In genomic region chr6:163956571-163957407, GRCh38 we compare ENCODE assay signal across 1 cellular context.
TF ChIP-seq lines count a peak whose summit lies in the region.

No MANE protein-coding gene starts in this region.

TF ChIP-seq in HepG2, 621 proteins besides CTCF, POLR2A, EP300 and RAD21 (continued from another document and continues in another):
- TF ChIP-seq ARID3A (IDR thresholded peaks at IDR 0.05; ENCODE audit: low read depth, low read length) (0 out of 2 replicates have a peak, but pooled peaks have one; percentile 51), STAT5B (CRISPR knock-in tag; IDR thresholded peaks at IDR 0.05) (no peak), ELF3 (CRISPR knock-in tag; IDR thresholded peaks at IDR 0.05) (peak; percentile 37; the same call in 1 of the 2 replicates), REPIN1 (CRISPR knock-in tag; IDR thresholded peaks at IDR 0.05; ENCODE audit: borderline replicate concordance, low read depth) (peak; percentile 39; the same call in 1 of the 2 replicates), KAT8 (CRISPR knock-in tag; IDR thresholded peaks at IDR 0.05) (peak; percentile 43; the same call in 1 of the 2 replicates), ZNF496 (CRISPR knock-in tag; IDR thresholded peaks at IDR 0.05; ENCODE audit: insufficient replicate concordance) (no peak), ZSCAN21 (CRISPR knock-in tag; IDR thresholded peaks at IDR 0.05; ENCODE audit: borderline replicate concordance) (no peak), ZMYM2 (CRISPR knock-in tag; IDR thresholded peaks at IDR 0.05) (no peak), BORCS8-MEF2B (CRISPR knock-in tag; IDR thresholded peaks at IDR 0.05) (peak; percentile 40; the same call in 1 of the 2 replicates), HNRNPH1 (optimal IDR thresholded peaks at IDR 0.05; ENCODE audit: low read depth, low read length) (no peak), ZNF264 (CRISPR knock-in tag; IDR thresholded peaks at IDR 0.05) (peak; percentile 35; the same call in 1 of the 2 replicates), RARA (CRISPR knock-in tag; IDR thresholded peaks at IDR 0.05) (peak; percentile 53), ZNF331 (CRISPR knock-in tag; IDR thresholded peaks at IDR 0.05) (peak; percentile 54; the same call in 1 of the 2 replicates), FOXC1 (CRISPR knock-in tag; IDR thresholded peaks at IDR 0.05; ENCODE audit: borderline replicate concordance) (no peak), GABPA (IDR thresholded peaks at IDR 0.05; ENCODE audit: low read depth, low read length) (no peak), GABPA (CRISPR knock-in tag; IDR thresholded peaks at IDR 0.05; ENCODE audit: low read depth) (peak; percentile 46; the same call in 1 of the 2 replicates), SMAD3 (CRISPR knock-in tag; IDR thresholded peaks at IDR 0.05) (0 out of 2 replicates have a peak, but pooled peaks have one; percentile 52), ZBTB43 (CRISPR knock-in tag; conservative IDR thresholded peaks at IDR 0.05) (no peak), ZNF574 (CRISPR knock-in tag; IDR thresholded peaks at IDR 0.05) (peak; percentile 50), ZSCAN22 (CRISPR knock-in tag; IDR thresholded peaks at IDR 0.05) (no peak), RXRB (CRISPR knock-in tag; IDR thresholded peaks at IDR 0.05; ENCODE audit: borderline replicate concordance) (peak; percentile 57; the same call in 1 of the 2 replicates), MEIS2 (CRISPR knock-in tag; IDR thresholded peaks at IDR 0.05) (peak; percentile 32; the same call in 1 of the 2 replicates), ZNF768 (CRISPR knock-in tag; IDR thresholded peaks at IDR 0.05) (no peak), CEBPG (CRISPR knock-in tag; IDR thresholded peaks at IDR 0.05) (peak; percentile 55), FOSL2 (CRISPR knock-in tag; IDR thresholded peaks at IDR 0.05) (peak; percentile 50), ZNF503 (CRISPR knock-in tag; IDR thresholded peaks at IDR 0.05) (peak; percentile 39; the same call in 1 of the 2 replicates), HOXA5 (CRISPR knock-in tag; IDR thresholded peaks at IDR 0.05) (peak; percentile 39; the same call in 1 of the 2 replicates), ZNF598 (CRISPR knock-in tag; IDR thresholded peaks at IDR 0.05; ENCODE audit: borderline replicate concordance) (0 out of 2 replicates have a peak, but pooled peaks have one; percentile 34), TOPORS (CRISPR knock-in tag; IDR thresholded peaks at IDR 0.05) (no peak), ELF1 (CRISPR knock-in tag; IDR thresholded peaks at IDR 0.05) (0 out of 2 replicates have a peak, but pooled peaks have one; percentile 30), THAP11 (CRISPR knock-in tag; IDR thresholded peaks at IDR 0.05) (peak; percentile 36; the same call in 1 of the 2 replicates), MIER2 (CRISPR knock-in tag; IDR thresholded peaks at IDR 0.05) (peak; percentile 65; the same call in 1 of the 2 replicates), TGIF2 (CRISPR knock-in tag; IDR thresholded peaks at IDR 0.05) (0 out of 2 replicates have a peak, but pooled peaks have one; percentile 29), PATZ1 (CRISPR knock-in tag; IDR thresholded peaks at IDR 0.05) (0 out of 2 replicates have a peak, but pooled peaks have one; percentile 16), JUNB (CRISPR knock-in tag; IDR thresholded peaks at IDR 0.05; ENCODE audit: borderline replicate concordance) (no peak), ESRRA (CRISPR knock-in tag; IDR thresholded peaks at IDR 0.05; ENCODE audit: low read depth) (peak; percentile 90), ATRX (CRISPR knock-in tag; IDR thresholded peaks at IDR 0.05; ENCODE audit: borderline replicate concordance) (no peak), MAF1 (CRISPR knock-in tag; IDR thresholded peaks at IDR 0.05; ENCODE audit: borderline replicate concordance) (no peak), SALL2 (CRISPR knock-in tag; IDR thresholded peaks at IDR 0.05) (peak; percentile 47; the same call in 1 of the 2 replicates), THRA (CRISPR knock-in tag; IDR thresholded peaks at IDR 0.05; ENCODE audit: borderline replicate concordance) (peak; percentile 57; the same call in 1 of the 2 replicates), ZNF652 (CRISPR knock-in tag; IDR thresholded peaks at IDR 0.05; ENCODE audit: borderline replicate concordance, low read depth) (peak; percentile 67; the same call in 1 of the 2 replicates), SMC3 (IDR thresholded peaks at IDR 0.05; ENCODE audit: low read length) (peak; percentile 98), SRSF9 (IDR thresholded peaks at IDR 0.05; ENCODE audit: borderline replicate concordance, insufficient read depth, low read depth, low read length, poor library complexity, severe bottlenecking) (no peak), KDM1A (CRISPR knock-in tag; IDR thresholded peaks at IDR 0.05) (no peak), ARID5B (CRISPR knock-in tag; IDR thresholded peaks at IDR 0.05) (peak; percentile 55), GATAD2A (CRISPR knock-in tag; IDR thresholded peaks at IDR 0.05) (peak; percentile 61), HMGXB4 (CRISPR knock-in tag; IDR thresholded peaks at IDR 0.05; ENCODE audit: borderline replicate concordance in 1 of 2, low read depth in 1 of 2) (0 out of 4 replicates have a peak, but pooled peaks have one; percentile 28 to 67), BHLHE40 (IDR thresholded peaks at IDR 0.05; ENCODE audit: low read length) (0 out of 2 replicates have a peak, but pooled peaks have one; percentile 12), ZNF205 (CRISPR knock-in tag; IDR thresholded peaks at IDR 0.05) (peak; percentile 52; the same call in 1 of the 2 replicates)
